8 cellular contexts compared by ENCODE assay signal in the genomic region with DNA sequence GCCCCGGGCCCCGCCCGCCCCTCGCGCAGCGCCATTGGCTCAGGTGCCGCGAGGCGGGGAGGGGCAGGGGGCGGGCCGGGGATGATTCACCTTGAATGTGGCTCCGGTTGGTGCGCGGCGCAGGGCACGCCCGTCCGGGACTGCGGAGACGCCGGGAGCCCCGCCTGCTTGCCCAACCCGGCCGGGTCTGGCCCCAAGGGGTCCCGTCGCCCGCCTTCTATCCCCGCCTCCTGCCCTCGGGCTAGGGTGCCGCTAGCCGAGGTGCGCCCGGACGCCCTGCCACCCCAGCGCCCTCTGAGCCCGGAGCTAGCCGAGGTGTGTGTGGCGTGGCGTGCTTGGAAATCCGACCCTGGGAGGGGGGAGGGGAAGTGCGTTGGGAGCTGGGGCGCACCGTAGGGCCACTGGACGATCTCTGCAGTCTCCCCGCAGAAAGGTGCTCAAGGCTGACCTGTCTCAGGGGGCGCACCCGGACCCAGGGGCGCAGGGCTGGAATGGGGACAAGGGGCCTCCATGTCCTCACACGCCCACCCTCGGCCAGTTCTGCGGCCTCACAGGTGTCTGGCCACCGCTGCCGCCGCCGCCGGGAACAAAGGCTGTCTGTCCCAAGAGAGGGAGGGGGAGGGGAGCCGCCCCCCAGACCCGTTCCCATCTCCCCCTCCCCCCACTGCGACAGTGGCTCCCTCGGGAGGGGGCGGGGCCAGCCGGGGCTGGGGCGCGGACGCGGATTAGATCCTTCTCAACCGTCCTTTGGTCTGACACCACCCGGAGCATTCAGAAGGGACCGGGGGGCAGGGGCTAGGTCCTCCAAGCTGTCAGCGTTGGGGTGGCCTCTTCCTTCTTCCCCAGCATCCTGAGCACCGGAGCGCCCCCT.
DNase-seq lines count a peak whose midpoint lies in the region; ATAC-seq and TF ChIP-seq lines count a peak whose summit lies in the region.

No MANE protein-coding gene starts in this region.

- no peaks in the 10 kb centered on the region for H3K36me3 Mint-ChIP-seq in glutamatergic neuron (ENCODE audit: unreplicated experiment)

- TF ChIP-seq POLR2A in sigmoid colon (IDR thresholded peaks at IDR 0.05) = no peak

- H3K27ac Mint-ChIP-seq in glutamatergic neuron (ENCODE audit: unreplicated experiment) = peak overlapping the region; percentile 96

- peaks cover 80 to 99% (median 86%) of the 10 kb centered on the region in 3 donors for H3K27me3 ChIP-seq in sigmoid colon

- no peak overlapping the region for H3K27ac ChIP-seq in sigmoid colon

- intact Hi-C loops in sigmoid colon (cut with DNase I) = no loop called here

- no peaks in the 10 kb centered on the region for H3K36me3 ChIP-seq in sigmoid colon

- H3K4me3 ChIP-seq in sigmoid colon = peak overlapping the region; percentile 2 to 48 (median 28)

- H3K4me1 Mint-ChIP-seq in glutamatergic neuron (ENCODE audit: low read depth, unreplicated experiment) = peaks cover 15% of the 10 kb centered on the region

- 1% methylated on average over 72 of the region's 72 CpGs for WGBS in sigmoid colon, 2 donors

- no peak for ATAC-seq in GM18870 (IDR thresholded peaks at IDR 0.05; ENCODE audit: unreplicated experiment)

- H3K4me3 Mint-ChIP-seq in glutamatergic neuron (ENCODE audit: unreplicated experiment) = peak overlapping the region; percentile 89

- H3K4me1 ChIP-seq in sigmoid colon = peaks cover 0 to 71% (median 68%) of the 10 kb centered on the region in 4 donors

- TF ChIP-seq EP300 in sigmoid colon (IDR thresholded peaks at IDR 0.05) = no peak

- H3K27me3 Mint-ChIP-seq in glutamatergic neuron (ENCODE audit: unreplicated experiment) = peaks cover 32% of the 10 kb centered on the region

- peaks cover 30% of the 10 kb centered on the region for H3K9me3 Mint-ChIP-seq in glutamatergic neuron (ENCODE audit: unreplicated experiment)

- DNase-seq in ELF-1 (ENCODE audit: low read depth, low spot score) (peak; percentile 82), HPDE6-E6E7 (ENCODE audit: extremely low spot score) (peak; percentile 99), NOMO-1 treated with DMSO at 0.1 percent for 48 hours (lab: John Stamatoyannopoulos, UW; ENCODE audit: unreplicated experiment) (peak; percentile 27), activated T-cell treated with anti-CD3 and anti-CD28 coated beads for 4 hours (peak; percentile 77), glutamatergic neuron (peak; percentile 95), sigmoid colon (no peak), GM03348 (ENCODE audit: low spot score) (no peak)

- TF ChIP-seq CTCF in glutamatergic neuron (IDR thresholded peaks at IDR 0.05; ENCODE audit: partially characterized antibody, unreplicated experiment) (no peak), sigmoid colon (IDR thresholded peaks at IDR 0.05) (no peak)

- no peaks in the 10 kb centered on the region for H3K9me3 ChIP-seq in sigmoid colon

Comparison
In these comparisons a context has a peak if more than half of its experiments do, and no peak if none do; other contexts are left out.
1. DNase-seq: peak in ELF-1 (single experiment), HPDE6-E6E7 (single experiment), NOMO-1 treated with DMSO at 0.1 percent for 48 hours (single experiment), activated T-cell treated with anti-CD3 and anti-CD28 coated beads for 4 hours (single experiment) and glutamatergic neuron (single experiment); none in sigmoid colon (single experiment) and GM03348 (single experiment).